ENCODE assay signal across 10 cellular contexts in the genomic region with DNA sequence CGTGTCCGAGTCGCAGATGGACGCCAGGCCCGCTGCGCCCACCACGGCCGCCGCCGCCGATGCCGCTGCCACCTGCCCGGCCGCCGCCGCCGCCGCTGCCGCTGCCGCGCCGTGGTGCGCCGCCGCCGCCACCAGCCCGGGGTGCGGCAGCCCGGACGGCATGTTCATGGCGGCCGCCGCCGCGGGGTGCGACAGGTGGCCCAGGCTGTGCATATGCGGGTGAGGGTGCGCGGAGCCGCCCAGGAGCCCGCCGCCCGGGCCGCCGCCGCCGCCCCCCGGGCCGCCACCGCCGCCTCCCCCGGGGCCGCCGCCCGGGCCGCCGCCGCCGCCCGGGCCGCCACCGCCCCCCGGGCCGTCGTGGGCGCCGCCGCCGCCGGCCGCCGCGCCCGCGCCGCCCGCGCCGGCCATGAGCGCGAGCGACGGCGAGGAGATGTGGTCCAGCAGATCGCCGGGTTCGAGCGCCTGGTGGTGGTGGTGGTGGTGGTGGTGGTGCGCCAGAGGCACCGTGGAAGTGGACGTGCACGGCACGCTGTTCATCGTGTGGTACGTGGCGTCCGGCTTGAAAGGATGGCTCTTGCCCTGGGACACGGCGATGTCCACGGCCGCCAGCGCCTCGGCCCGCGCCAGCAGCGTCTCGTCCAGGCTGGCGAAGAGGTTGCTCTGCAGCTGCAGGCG. TPM values are rescaled to one million over a fixed set of nuclear protein-coding genes. Genes with fewer than 3 reads are reported as not detected.
DNase-seq lines count a peak whose midpoint lies in the region; ATAC-seq and TF ChIP-seq lines count a peak whose summit lies in the region.
"Had no signal": no experiment of that assay in that cellular context is flagged by ENCODE, and none has a peak within 500 bp of the region (broad histone marks: within the 10 kb centered on the region; RNA-seq: fewer than 3 reads in every experiment).

No MANE protein-coding gene starts in this region.

- H3K4me1 Mint-ChIP-seq in CD8-positive, alpha-beta memory T cell: peaks cover 27 to 45% (median 42%) of the 10 kb centered on the region in 3 donors
- H3K4me1 Mint-ChIP-seq in neural progenitor cell: peaks cover 28% of the 10 kb centered on the region

- CTCF ChIA-PET in CD8-positive, alpha-beta memory T cell (lab: Charles Lee): no interaction called here
- CTCF ChIA-PET in HEK293 (lab: Yijun Ruan, JAX): no interaction called here

- H3K9ac ChIP-seq in colonic mucosa (ENCODE audit: low read depth in 2 of 2, low read length in 2 of 2): no peak overlapping the region
- no peak overlapping the region for H3K9ac ChIP-seq in neural progenitor cell

- no peaks in the 10 kb centered on the region for H3K36me3 Mint-ChIP-seq in CD8-positive, alpha-beta memory T cell
- no peaks in the 10 kb centered on the region for H3K36me3 Mint-ChIP-seq in neural progenitor cell

- peak overlapping the region; percentile 74 to 90 (median 87) for H3K4me3 Mint-ChIP-seq in CD8-positive, alpha-beta memory T cell
- H3K4me3 Mint-ChIP-seq in neural progenitor cell: peak overlapping the region; percentile 88

- peak overlapping the region; percentile 84 for H2AFZ ChIP-seq in neural progenitor cell (replicated peaks)

- intact Hi-C loops in colonic mucosa (cut with DNase I): no loop called here

- POLR2A ChIA-PET in CD8-positive, alpha-beta memory T cell (lab: Charles Lee): no interaction called here
- POLR2A ChIA-PET in HEK293 (lab: Yijun Ruan, JAX): no interaction called here

- H3K9me3 Mint-ChIP-seq in CD8-positive, alpha-beta memory T cell: peaks cover 8 to 25% (median 20%) of the 10 kb centered on the region in 5 donors
- peaks cover 8% of the 10 kb centered on the region for H3K9me3 Mint-ChIP-seq in neural progenitor cell

- no peaks in the 10 kb centered on the region for H3K79me2 ChIP-seq in neural progenitor cell (ENCODE audit: low read depth)

- H3K4me3 ChIP-seq in CD8-positive, alpha-beta memory T cell (ENCODE audit: low read length): peak overlapping the region; percentile 41
- peak overlapping the region; percentile 71; the same call in 1 of the 2 replicates for H3K4me3 ChIP-seq in HEK293 (ENCODE audit: low read depth, low read length)
- peak overlapping the region; percentile 15 for H3K4me3 ChIP-seq in colonic mucosa
- H3K4me3 ChIP-seq in neural progenitor cell: peak overlapping the region; percentile 49

- no peak overlapping the region for H3K27ac ChIP-seq in CD8-positive, alpha-beta memory T cell (ENCODE audit: low read depth, low read length)
- no peak overlapping the region for H3K27ac ChIP-seq in HEK293 (ENCODE audit: extremely low read depth, low read depth, low read length)
- no peak overlapping the region for H3K27ac ChIP-seq in colonic mucosa
- no peak overlapping the region for H3K27ac ChIP-seq in neural progenitor cell

- peaks cover 90% of the 10 kb centered on the region for H4K20me1 ChIP-seq in neural progenitor cell (ENCODE audit: low read depth)

- TF ChIP-seq CTCF in HEK293 (tag by site-specific recombination; IDR thresholded peaks at IDR 0.05) (no peak), colonic mucosa (IDR thresholded peaks at IDR 0.05) (no peak), neural progenitor cell (IDR thresholded peaks at IDR 0.05) (no peak)

- H3F3A ChIP-seq in neural progenitor cell (ENCODE audit: low read depth): peaks cover 17% of the 10 kb centered on the region

- peaks cover 16% of the 10 kb centered on the region for H3K4me1 ChIP-seq in CD8-positive, alpha-beta memory T cell (ENCODE audit: insufficient read depth, low read length)
- no peaks in the 10 kb centered on the region for H3K4me1 ChIP-seq in HEK293 (ENCODE audit: control insufficient read depth, insufficient read depth, low read length)
- peaks cover 11% of the 10 kb centered on the region for H3K4me1 ChIP-seq in colonic mucosa
- H3K4me1 ChIP-seq in neural progenitor cell: peaks cover 13% of the 10 kb centered on the region

- H3K4me2 ChIP-seq in neural progenitor cell: peak overlapping the region; percentile 85

- peaks cover 84 to 88% of the 10 kb centered on the region in 2 donors for H3K27me3 Mint-ChIP-seq in CD8-positive, alpha-beta memory T cell
- H3K27me3 Mint-ChIP-seq in neural progenitor cell (ENCODE audit: insufficient read depth, low read depth): peaks cover 89% of the 10 kb centered on the region

- H3K9me3 ChIP-seq in CD8-positive, alpha-beta memory T cell (ENCODE audit: low read length): no peaks in the 10 kb centered on the region
- H3K9me3 ChIP-seq in HEK293 (ENCODE audit: control insufficient read depth, insufficient read depth, low read depth, low read length): no peaks in the 10 kb centered on the region
- H3K9me3 ChIP-seq in colonic mucosa: no peaks in the 10 kb centered on the region
- H3K9me3 ChIP-seq in neural progenitor cell (ENCODE audit: low read depth): no peaks in the 10 kb centered on the region

- H3K36me3 ChIP-seq in CD8-positive, alpha-beta memory T cell (ENCODE audit: insufficient read depth, low read length): no peaks in the 10 kb centered on the region
- H3K36me3 ChIP-seq in HEK293 (ENCODE audit: control insufficient read depth in 2 of 2, insufficient read depth in 1 of 2, low read length in 2 of 2) (peaks cover 0 to 25% of the 10 kb centered on the region in 2 experiments; a peak in 1 of 3 replicates), colonic mucosa (no peaks in the 10 kb centered on the region), neural progenitor cell (no peaks in the 10 kb centered on the region)

- DNase-seq in CD8-positive, alpha-beta memory T cell: no peak
- DNase-seq in colonic mucosa: no peak
- DNase-seq in neural progenitor cell (ENCODE audit: low spot score): no peak
- no peak for DNase-seq in activated CD4-positive, CD25-positive, alpha-beta regulatory T cell treated with anti-CD3 and anti-CD28 coated beads, Interleukin-2, amount 50 U/mL, for 72 hours
- DNase-seq: Karpas-422, SHP77 treated with DMSO at 0.1 percent for 48 hours had no signal

- peaks cover 91% of the 10 kb centered on the region for H3K27me3 ChIP-seq in CD8-positive, alpha-beta memory T cell (ENCODE audit: insufficient read depth, low read length, poor library complexity, severe bottlenecking)
- H3K27me3 ChIP-seq in colonic mucosa (peaks cover 91% of the 10 kb centered on the region), neural progenitor cell (peaks cover 98% of the 10 kb centered on the region)

- ATAC-seq in HG03521 (IDR thresholded peaks at IDR 0.05; ENCODE audit: unreplicated experiment) (no peak), HG03342 (IDR thresholded peaks at IDR 0.05; ENCODE audit: unreplicated experiment) (no peak), GM21390 (IDR thresholded peaks at IDR 0.05; ENCODE audit: unreplicated experiment) (no peak)

- H3K27ac Mint-ChIP-seq in CD8-positive, alpha-beta memory T cell: peak overlapping the region in 4 of 8 donors; percentile 17 to 77 (median 48)
- no peak overlapping the region for H3K27ac Mint-ChIP-seq in neural progenitor cell

TF ChIP-seq in HEK293, 187 proteins besides CTCF, POLR2A, EP300 and RAD21 (continues in another document):
- TF ChIP-seq GLI2 (tag by site-specific recombination; IDR thresholded peaks at IDR 0.05; ENCODE audit: borderline replicate concordance, low read depth) (no peak), ZNF785 (tag by site-specific recombination; IDR thresholded peaks at IDR 0.05) (no peak), ZNF274 (IDR thresholded peaks at IDR 0.05; ENCODE audit: low read length) (no peak), ZNF274 (tag by site-specific recombination; IDR thresholded peaks at IDR 0.05; ENCODE audit: borderline replicate concordance) (no peak), ZNF426 (tag by site-specific recombination; IDR thresholded peaks at IDR 0.05) (no peak), ZNF501 (tag by site-specific recombination; IDR thresholded peaks at IDR 0.05) (no peak), KLF8 (tag by site-specific recombination; IDR thresholded peaks at IDR 0.05) (no peak), MEIS1 (CRISPR knock-in tag; IDR thresholded peaks at IDR 0.05; ENCODE audit: borderline replicate concordance) (no peak), ZNF624 (tag by site-specific recombination; IDR thresholded peaks at IDR 0.05) (no peak), YY2 (tag by site-specific recombination; IDR thresholded peaks at IDR 0.05) (no peak), ZNF404 (tag by site-specific recombination; IDR thresholded peaks at IDR 0.05) (no peak), KLF9 (tag by site-specific recombination; IDR thresholded peaks at IDR 0.05; ENCODE audit: low read depth) (no peak)
- TF ChIP-seq, protein P1, sequence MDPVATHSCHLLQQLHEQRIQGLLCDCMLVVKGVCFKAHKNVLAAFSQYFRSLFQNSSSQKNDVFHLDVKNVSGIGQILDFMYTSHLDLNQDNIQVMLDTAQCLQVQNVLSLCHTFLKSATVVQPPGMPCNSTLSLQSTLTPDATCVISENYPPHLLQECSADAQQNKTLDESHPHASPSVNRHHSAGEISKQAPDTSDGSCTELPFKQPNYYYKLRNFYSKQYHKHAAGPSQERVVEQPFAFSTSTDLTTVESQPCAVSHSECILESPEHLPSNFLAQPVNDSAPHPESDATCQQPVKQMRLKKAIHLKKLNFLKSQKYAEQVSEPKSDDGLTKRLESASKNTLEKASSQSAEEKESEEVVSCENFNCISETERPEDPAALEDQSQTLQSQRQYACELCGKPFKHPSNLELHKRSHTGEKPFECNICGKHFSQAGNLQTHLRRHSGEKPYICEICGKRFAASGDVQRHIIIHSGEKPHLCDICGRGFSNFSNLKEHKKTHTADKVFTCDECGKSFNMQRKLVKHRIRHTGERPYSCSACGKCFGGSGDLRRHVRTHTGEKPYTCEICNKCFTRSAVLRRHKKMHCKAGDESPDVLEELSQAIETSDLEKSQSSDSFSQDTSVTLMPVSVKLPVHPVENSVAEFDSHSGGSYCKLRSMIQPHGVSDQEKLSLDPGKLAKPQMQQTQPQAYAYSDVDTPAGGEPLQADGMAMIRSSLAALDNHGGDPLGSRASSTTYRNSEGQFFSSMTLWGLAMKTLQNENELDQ (tag by site-specific recombination; IDR thresholded peaks at IDR 0.05; ENCODE audit: low read depth): no peak

RNA-seq across cellular contexts. Expression of gene POU4F1, which starts 1.3 kb away (rescaled TPM):
- under 1 TPM; 0.07 to 0.09 TPM for total RNA-seq in CD8-positive, alpha-beta memory T cell
- polyA plus RNA-seq in CD8-positive, alpha-beta memory T cell: not detected
- total RNA-seq in colonic mucosa: not detected
- total RNA-seq in neural progenitor cell (ENCODE audit: low replicate concordance): 1.6 and 2.0 TPM in 2 replicates

RNA-seq across cellular contexts. Expression of gene OBI1, which starts 56.9 kb away (rescaled TPM):
- total RNA-seq in CD8-positive, alpha-beta memory T cell: 10 to 100 TPM; 20.6 to 20.9 TPM
- 12.6 TPM for polyA plus RNA-seq in CD8-positive, alpha-beta memory T cell
- total RNA-seq in colonic mucosa (1 to 10 TPM; 6.8 to 8.0 TPM), neural progenitor cell (ENCODE audit: low replicate concordance) (22.2 and 36.9 TPM in 2 replicates)

Comparison
In these comparisons a context has a peak if more than half of its experiments do, and no peak if none do; other contexts are left out.
1. H3K4me3 ChIP-seq: peak in every context shown above with its lines; median percentile 71 in HEK293; 49 in neural progenitor cell; 41 in CD8-positive, alpha-beta memory T cell; 15 in colonic mucosa.